In genomic region chr17:29141484-29141835, GRCh38 we compare ENCODE assay signal across 1 cellular context.
TF ChIP-seq lines count a peak whose summit lies in the region.

No MANE protein-coding gene starts in this region.

TF ChIP-seq in GM23338, 12 proteins besides CTCF, POLR2A, EP300 and RAD21 (continued from another document):
- TF ChIP-seq, protein P1, sequence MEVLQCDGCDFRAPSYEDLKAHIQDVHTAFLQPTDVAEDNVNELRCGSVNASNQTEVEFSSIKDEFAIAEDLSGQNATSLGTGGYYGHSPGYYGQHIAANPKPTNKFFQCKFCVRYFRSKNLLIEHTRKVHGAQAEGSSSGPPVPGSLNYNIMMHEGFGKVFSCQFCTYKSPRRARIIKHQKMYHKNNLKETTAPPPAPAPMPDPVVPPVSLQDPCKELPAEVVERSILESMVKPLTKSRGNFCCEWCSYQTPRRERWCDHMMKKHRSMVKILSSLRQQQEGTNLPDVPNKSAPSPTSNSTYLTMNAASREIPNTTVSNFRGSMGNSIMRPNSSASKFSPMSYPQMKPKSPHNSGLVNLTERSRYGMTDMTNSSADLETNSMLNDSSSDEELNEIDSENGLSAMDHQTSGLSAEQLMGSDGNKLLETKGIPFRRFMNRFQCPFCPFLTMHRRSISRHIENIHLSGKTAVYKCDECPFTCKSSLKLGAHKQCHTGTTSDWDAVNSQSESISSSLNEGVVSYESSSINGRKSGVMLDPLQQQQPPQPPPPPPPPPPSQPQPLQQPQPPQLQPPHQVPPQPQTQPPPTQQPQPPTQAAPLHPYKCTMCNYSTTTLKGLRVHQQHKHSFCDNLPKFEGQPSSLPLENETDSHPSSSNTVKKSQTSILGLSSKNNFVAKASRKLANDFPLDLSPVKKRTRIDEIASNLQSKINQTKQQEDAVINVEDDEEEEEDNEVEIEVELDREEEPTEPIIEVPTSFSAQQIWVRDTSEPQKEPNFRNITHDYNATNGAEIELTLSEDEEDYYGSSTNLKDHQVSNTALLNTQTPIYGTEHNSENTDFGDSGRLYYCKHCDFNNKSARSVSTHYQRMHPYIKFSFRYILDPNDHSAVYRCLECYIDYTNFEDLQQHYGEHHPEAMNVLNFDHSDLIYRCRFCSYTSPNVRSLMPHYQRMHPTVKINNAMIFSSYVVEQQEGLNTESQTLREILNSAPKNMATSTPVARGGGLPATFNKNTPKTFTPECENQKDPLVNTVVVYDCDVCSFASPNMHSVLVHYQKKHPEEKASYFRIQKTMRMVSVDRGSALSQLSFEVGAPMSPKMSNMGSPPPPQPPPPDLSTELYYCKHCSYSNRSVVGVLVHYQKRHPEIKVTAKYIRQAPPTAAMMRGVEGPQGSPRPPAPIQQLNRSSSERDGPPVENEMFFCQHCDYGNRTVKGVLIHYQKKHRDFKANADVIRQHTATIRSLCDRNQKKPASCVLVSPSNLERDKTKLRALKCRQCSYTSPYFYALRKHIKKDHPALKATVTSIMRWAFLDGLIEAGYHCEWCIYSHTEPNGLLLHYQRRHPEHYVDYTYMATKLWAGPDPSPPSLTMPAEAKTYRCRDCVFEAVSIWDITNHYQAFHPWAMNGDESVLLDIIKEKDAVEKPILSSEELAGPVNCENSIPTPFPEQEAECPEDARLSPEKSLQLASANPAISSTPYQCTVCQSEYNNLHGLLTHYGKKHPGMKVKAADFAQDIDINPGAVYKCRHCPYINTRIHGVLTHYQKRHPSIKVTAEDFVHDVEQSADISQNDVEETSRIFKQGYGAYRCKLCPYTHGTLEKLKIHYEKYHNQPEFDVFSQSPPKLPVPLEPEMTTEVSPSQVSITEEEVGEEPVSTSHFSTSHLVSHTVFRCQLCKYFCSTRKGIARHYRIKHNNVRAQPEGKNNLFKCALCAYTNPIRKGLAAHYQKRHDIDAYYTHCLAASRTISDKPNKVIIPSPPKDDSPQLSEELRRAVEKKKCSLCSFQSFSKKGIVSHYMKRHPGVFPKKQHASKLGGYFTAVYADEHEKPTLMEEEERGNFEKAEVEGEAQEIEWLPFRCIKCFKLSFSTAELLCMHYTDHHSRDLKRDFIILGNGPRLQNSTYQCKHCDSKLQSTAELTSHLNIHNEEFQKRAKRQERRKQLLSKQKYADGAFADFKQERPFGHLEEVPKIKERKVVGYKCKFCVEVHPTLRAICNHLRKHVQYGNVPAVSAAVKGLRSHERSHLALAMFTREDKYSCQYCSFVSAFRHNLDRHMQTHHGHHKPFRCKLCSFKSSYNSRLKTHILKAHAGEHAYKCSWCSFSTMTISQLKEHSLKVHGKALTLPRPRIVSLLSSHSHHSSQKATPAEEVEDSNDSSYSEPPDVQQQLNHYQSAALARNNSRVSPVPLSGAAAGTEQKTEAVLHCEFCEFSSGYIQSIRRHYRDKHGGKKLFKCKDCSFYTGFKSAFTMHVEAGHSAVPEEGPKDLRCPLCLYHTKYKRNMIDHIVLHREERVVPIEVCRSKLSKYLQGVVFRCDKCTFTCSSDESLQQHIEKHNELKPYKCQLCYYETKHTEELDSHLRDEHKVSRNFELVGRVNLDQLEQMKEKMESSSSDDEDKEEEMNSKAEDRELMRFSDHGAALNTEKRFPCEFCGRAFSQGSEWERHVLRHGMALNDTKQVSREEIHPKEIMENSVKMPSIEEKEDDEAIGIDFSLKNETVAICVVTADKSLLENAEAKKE (CRISPR knock-in tag; IDR thresholded peaks at IDR 0.05): no peak
- TF ChIP-seq ZNF114 (CRISPR knock-in tag; IDR thresholded peaks at IDR 0.05) (no peak), NANOG (IDR thresholded peaks at IDR 0.05; ENCODE audit: borderline replicate concordance) (no peak)
TF ChIP-seq in GM23338: peak in this region for 0.
